24 cellular contexts compared by ENCODE assay signal in the genomic region with DNA sequence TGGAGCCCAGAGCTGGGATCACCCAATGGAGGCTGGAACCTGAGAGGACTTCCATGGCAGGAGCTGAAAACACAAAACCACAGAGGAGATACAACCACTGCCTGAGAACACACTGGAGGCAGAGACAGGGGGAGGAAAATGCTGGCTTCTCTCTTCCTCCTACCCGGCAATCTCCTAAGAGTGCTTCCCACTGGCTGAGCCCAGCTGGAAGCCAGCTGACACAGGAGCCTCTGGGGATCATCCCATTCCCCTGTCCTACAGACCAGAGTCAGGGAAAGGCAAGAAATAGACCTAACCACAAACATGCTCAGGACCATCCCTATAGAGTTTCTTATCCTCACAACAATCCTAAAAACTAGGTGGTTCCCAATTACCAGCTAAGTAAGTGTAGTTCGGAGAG.
"Had no signal": no experiment of that assay in that cellular context is flagged by ENCODE, and none has a peak within 500 bp of the region (broad histone marks: within the 10 kb centered on the region; RNA-seq: fewer than 3 reads in every experiment).

No MANE protein-coding gene starts in this region.

- H3K27ac ChIP-seq: adrenal gland, breast epithelium had no signal

- DNase-seq: activated CD4-positive, alpha-beta T cell treated with anti-CD3 and anti-CD28 coated beads for 48 hours; activated CD4-positive, alpha-beta T cell treated with anti-CD3 and anti-CD28 coated beads, Interleukin-2, amount 50 U/mL, for 4 hours; activated CD4-positive, CD25-positive, alpha-beta regulatory T cell treated with anti-CD3 and anti-CD28 coated beads, Interleukin-2, amount 50 U/mL, for 72 hours; activated CD8-positive, alpha-beta memory T cell treated with anti-CD3 and anti-CD28 coated beads, Interleukin-2, amount 50 U/mL, for 48 hours; activated CD8-positive, alpha-beta T cell treated with anti-CD3 and anti-CD28 coated beads, Interleukin-2, amount 10 ng/mL, durations not matched to agents 7 days and 5 days; activated naive CD4-positive, alpha-beta T cell treated with anti-CD3 and anti-CD28 coated beads, Interleukin-2, amount 50 U/mL, for 16 hours; activated naive CD8-positive, alpha-beta T cell treated with anti-CD3 and anti-CD28 coated beads, Interleukin-2, amount 10 ng/mL, durations not matched to agents 7 days and 5 days; activated T-cell treated with anti-CD3 and anti-CD28 coated beads, Interleukin-2, amount 50 U/mL, for 1 hour; adrenal gland; anterior cingulate cortex; caudate nucleus; Karpas-422; MM.1S; NCI-H1105; NCI-H1436; NCI-H1694 treated with DMSO at 0.1 percent for 48 hours; NCI-H2029 treated with DMSO at 0.1 percent for 48 hours; NCI-H446; RPMI8226; SK-N-SH had no signal

- H3K4me2 ChIP-seq: SK-N-SH had no signal

- H3K4me3 ChIP-seq: adrenal gland, breast epithelium, K562 had no signal

- H3K36me3 ChIP-seq: adrenal gland, breast epithelium had no signal

- H3K36me3 Mint-ChIP-seq: activated naive CD8-positive, alpha-beta T cell treated with anti-CD3 and anti-CD28 coated beads, Interleukin-2, amount 10 ng/mL, durations not matched to agents 7 days and 5 days; WTC11 had no signal

- H3K9me3 ChIP-seq: adrenal gland, breast epithelium, SK-N-SH had no signal

- H3K4me1 Mint-ChIP-seq: activated naive CD8-positive, alpha-beta T cell treated with anti-CD3 and anti-CD28 coated beads, Interleukin-2, amount 10 ng/mL, durations not matched to agents 7 days and 5 days had no signal

- H3K9ac ChIP-seq: SK-N-SH had no signal

- H3K27ac Mint-ChIP-seq: activated CD8-positive, alpha-beta T cell treated with anti-CD3 and anti-CD28 coated beads, Interleukin-2, amount 10 ng/mL, durations not matched to agents 7 days and 5 days; activated naive CD8-positive, alpha-beta T cell treated with anti-CD3 and anti-CD28 coated beads, Interleukin-2, amount 10 ng/mL, durations not matched to agents 7 days and 5 days; WTC11 had no signal

- H3K27me3 ChIP-seq: adrenal gland, breast epithelium had no signal

- ATAC-seq: activated CD8-positive, alpha-beta T cell treated with anti-CD3 and anti-CD28 coated beads, Interleukin-2, amount 10 ng/mL, durations not matched to agents 7 days and 5 days; K562; Right ventricle myocardium inferior; WTC11 had no signal

- H3K4me1 ChIP-seq: adrenal gland had no signal

- H3K4me3 Mint-ChIP-seq: activated CD8-positive, alpha-beta T cell treated with anti-CD3 and anti-CD28 coated beads, Interleukin-2, amount 10 ng/mL, durations not matched to agents 7 days and 5 days; activated naive CD8-positive, alpha-beta T cell treated with anti-CD3 and anti-CD28 coated beads, Interleukin-2, amount 10 ng/mL, durations not matched to agents 7 days and 5 days; WTC11 had no signal
